8 cellular contexts compared by ENCODE assay signal in genomic region chr4:52376107-52376704, GRCh38.
DNase-seq lines count a peak whose midpoint lies in the region; ATAC-seq and TF ChIP-seq lines count a peak whose summit lies in the region.

No MANE protein-coding gene starts in this region.

- no peaks in the 10 kb centered on the region for H3K36me3 ChIP-seq in liver (ENCODE audit: control insufficient read depth in 4 of 4, insufficient read depth in 3 of 4, low read depth in 1 of 4, low read length in 3 of 4)

- no peaks in the 10 kb centered on the region for H3K36me3 Mint-ChIP-seq in CD14-positive monocyte
- no peaks in the 10 kb centered on the region for H3K36me3 Mint-ChIP-seq in brain

- WGBS in liver: 49% methylated on average over 8 of the region's 8 CpGs

- intact Hi-C loops in CD14-positive monocyte (cut with micrococcal nuclease): loop anchor here (2.0 to 10.0 kb wide), 3 partner anchors 606 to 1859 kb away; no protein-coding TSS in a partner anchor

- no peak overlapping the region for H3K9ac ChIP-seq in liver (ENCODE audit: low read depth in 1 of 2, low read length in 2 of 2)

- no peaks in the 10 kb centered on the region for H3K4me1 ChIP-seq in liver (ENCODE audit: control insufficient read depth in 4 of 4, insufficient read depth in 4 of 4, low read length in 3 of 4)

- no peaks in the 10 kb centered on the region for H3K4me1 Mint-ChIP-seq in CD14-positive monocyte
- H3K4me1 Mint-ChIP-seq in brain: peaks cover 7% of the 10 kb centered on the region

- no peak overlapping the region for H3K4me3 ChIP-seq in liver (ENCODE audit: low read depth in 1 of 3, low read length in 3 of 3)

- H3K27me3 Mint-ChIP-seq in CD14-positive monocyte (ENCODE audit: low read depth in 3 of 3): peaks cover 1 to 6% (median 3%) of the 10 kb centered on the region in 3 donors
- H3K27me3 Mint-ChIP-seq in brain: peaks cover 10% of the 10 kb centered on the region

- DNase-seq in CD14-positive monocyte (ENCODE audit: low spot score) (no peak), GM13976 (ENCODE audit: low spot score) (peak; percentile 34), NCI-H524 (lab: John Stamatoyannopoulos, UW) (peak; percentile 41 to 45), GOT3 (lab: John Stamatoyannopoulos, UW) (no peak)

- no peaks in the 10 kb centered on the region for H3K27me3 ChIP-seq in liver (ENCODE audit: control insufficient read depth in 4 of 4, insufficient read depth in 4 of 4, low read length in 3 of 4)

- no peaks in the 10 kb centered on the region for H3K9me3 ChIP-seq in liver (ENCODE audit: control insufficient read depth in 4 of 4, low read length in 3 of 4)

- H3K27ac ChIP-seq in liver (ENCODE audit: low read depth in 1 of 2, low read length in 2 of 2): no peak overlapping the region

- H3K27ac Mint-ChIP-seq in CD14-positive monocyte (no peak overlapping the region), brain (peak overlapping the region in 2 of 5 experiments; percentile 3 to 35)

- TF ChIP-seq CTCF in CD14-positive monocyte (IDR thresholded peaks at IDR 0.05) (peak; percentile 81), GM13976 (IDR thresholded peaks at IDR 0.05; ENCODE audit: borderline replicate concordance, control extremely low read depth, extremely low read depth, insufficient read depth, missing control alignments) (peak; percentile 12), brain (conservative IDR thresholded peaks at IDR 0.05) (peak; percentile 86), liver (IDR thresholded peaks at IDR 0.05; ENCODE audit: low read depth, low read length, missing input control) (peak; percentile 66)

- no peak overlapping the region for H3K4me3 Mint-ChIP-seq in CD14-positive monocyte
- no peak overlapping the region for H3K4me3 Mint-ChIP-seq in brain

- TF ChIP-seq RAD21 in liver (IDR thresholded peaks at IDR 0.05): peak; percentile 82 to 83

- H3K9me3 Mint-ChIP-seq in CD14-positive monocyte (peaks cover 0 to 1% (median 0%) of the 10 kb centered on the region in 7 donors), brain (peaks cover 0 to 17% (median 10%) of the 10 kb centered on the region in 5 experiments)

- ATAC-seq in HG03045 (IDR thresholded peaks at IDR 0.05; ENCODE audit: unreplicated experiment): no peak
- no peak for ATAC-seq in GM19395 (IDR thresholded peaks at IDR 0.05; ENCODE audit: unreplicated experiment)

- in situ Hi-C loops in GM13976 (cut with MboI; ENCODE audit: low sequenced_read_pairs, unreplicated experiment): loop anchor here (10.0 kb wide), 2 partner anchors 289 to 609 kb away; no protein-coding TSS in a partner anchor

TF ChIP-seq in liver, 16 proteins besides CTCF, POLR2A, EP300 and RAD21:
- TF ChIP-seq NR2F2 (IDR thresholded peaks at IDR 0.05) (no peak), GABPA (IDR thresholded peaks at IDR 0.05 in 1 of 2, conservative IDR thresholded peaks at IDR 0.05 in 1 of 2) (no peak), FOXA2 (IDR thresholded peaks at IDR 0.05) (no peak), ZBTB33 (IDR thresholded peaks at IDR 0.05) (no peak), HNF4A (conservative IDR thresholded peaks at IDR 0.05) (no peak), SP1 (IDR thresholded peaks at IDR 0.05) (no peak), RXRA (IDR thresholded peaks at IDR 0.05) (no peak)

Comparison
In these comparisons a context has a peak if more than half of its experiments do, and no peak if none do; other contexts are left out.
1. DNase-seq: peak in GM13976 (single experiment) and NCI-H524 (2 of 2); none in CD14-positive monocyte (single experiment) and GOT3 (single experiment).
2. CTCF ChIP-seq: peak in every context shown above with its lines; median percentile 86 in brain; 81 in CD14-positive monocyte; 66 in liver; 12 in GM13976.